12 cellular contexts compared by ENCODE assay signal in genomic region chr18:75489493-75490190, GRCh38.
DNase-seq lines count a peak whose midpoint lies in the region; ATAC-seq, FAIRE-seq and TF ChIP-seq lines count a peak whose summit lies in the region.
"Had no signal": no experiment of that assay in that cellular context is flagged by ENCODE, and none has a peak within 500 bp of the region (broad histone marks: within the 10 kb centered on the region; RNA-seq: fewer than 3 reads in every experiment).

No MANE protein-coding gene starts in this region.

- H3K27ac Mint-ChIP-seq in HFFc6 = peak overlapping the region; percentile 99
- no peak overlapping the region for H3K27ac Mint-ChIP-seq in CD8-positive, alpha-beta memory T cell

- no peaks in the 10 kb centered on the region; the same call in 1 of the 2 replicates for H3K27me3 Mint-ChIP-seq in HFFc6 (ENCODE audit: insufficient read depth)
- H3K27me3 Mint-ChIP-seq in CD8-positive, alpha-beta memory T cell = peaks cover 11 to 54% of the 10 kb centered on the region in 2 donors

- H3K4me3 Mint-ChIP-seq in HFFc6 = peak overlapping the region; percentile 73
- no peak overlapping the region for H3K4me3 Mint-ChIP-seq in CD8-positive, alpha-beta memory T cell

- peaks cover 11% of the 10 kb centered on the region; the same call in 1 of the 2 replicates for H3K36me3 Mint-ChIP-seq in HFFc6 (ENCODE audit: low read depth)
- H3K36me3 Mint-ChIP-seq in CD8-positive, alpha-beta memory T cell = no peaks in the 10 kb centered on the region

- 17% methylated on average over 13 of the region's 13 CpGs for WGBS in A549 (ENCODE audit: missing lambda C conversion rate)

- DNase-seq in A549 (ENCODE audit: low read depth in 1 of 2, low spot score in 1 of 2) (peak; percentile 31 to 86), HFFc6 (peak; percentile 97), astrocyte of the cerebellum (ENCODE audit: low read depth) (peak; percentile 78), kidney epithelial cell (ENCODE audit: low read depth) (peak; percentile 74), SHP77 (lab: John Stamatoyannopoulos, UW) (no peak)
- no peak for DNase-seq in activated CD4-positive, CD25-positive, alpha-beta regulatory T cell (lab: John Stamatoyannopoulos, UW)
- DNase-seq in CD8-positive, alpha-beta memory T cell = no peak
- DNase-seq: NCI-H774 had no signal

- peaks cover 20% of the 10 kb centered on the region for H3K4me1 ChIP-seq in A549
- no peaks in the 10 kb centered on the region for H3K4me1 ChIP-seq in CD8-positive, alpha-beta memory T cell (ENCODE audit: insufficient read depth, low read length)

- no peak; a peak in 1 of 5 replicates for TF ChIP-seq RAD21 in A549 (conservative IDR thresholded peaks at IDR 0.05 in 1 of 2, IDR thresholded peaks at IDR 0.05 in 1 of 2)

- H3K4me2 ChIP-seq in A549 = peak overlapping the region; percentile 64

- H3K36me3 ChIP-seq in kidney epithelial cell (ENCODE audit: control insufficient read depth, insufficient read depth, low read length) = no peaks in the 10 kb centered on the region
- H3K36me3 ChIP-seq in CD8-positive, alpha-beta memory T cell (ENCODE audit: insufficient read depth, low read length) = no peaks in the 10 kb centered on the region

- peak; percentile 48 to 67; a peak in 3 of 5 replicates for TF ChIP-seq EP300 in A549 (IDR thresholded peaks at IDR 0.05)

- no peak for TF ChIP-seq CTCF in A549 (IDR thresholded peaks at IDR 0.05)
- TF ChIP-seq CTCF in HFFc6 (IDR thresholded peaks at IDR 0.05) = no peak
- no peak for TF ChIP-seq CTCF in astrocyte of the cerebellum (IDR thresholded peaks at IDR 0.05; ENCODE audit: low read depth, low read length, missing control alignments)
- no peak for TF ChIP-seq CTCF in kidney epithelial cell (IDR thresholded peaks at IDR 0.05; ENCODE audit: insufficient read depth, low read length, poor library complexity, severe bottlenecking)

- peak overlapping the region; percentile 81 to 87 for H3K27ac ChIP-seq in A549
- no peak overlapping the region for H3K27ac ChIP-seq in CD8-positive, alpha-beta memory T cell (ENCODE audit: low read depth, low read length)
- H3K27ac ChIP-seq: C4-2B had no signal

- CTCF ChIA-PET in A549 (lab: Yijun Ruan, JAX) = interaction anchor here (0.8 to 1.1 kb wide), 2 partner anchors 11 to 167 kb away, joined by 3 to 6 read pairs; no protein-coding TSS in a partner anchor
- CTCF ChIA-PET in CD8-positive, alpha-beta memory T cell (lab: Charles Lee) = no interaction called here

- TF ChIP-seq POLR2A in A549 (IDR thresholded peaks at IDR 0.05; ENCODE audit: low read length) = no peak

- H3K9me3 Mint-ChIP-seq in HFFc6 = no peaks in the 10 kb centered on the region
- H3K9me3 Mint-ChIP-seq in CD8-positive, alpha-beta memory T cell = no peaks in the 10 kb centered on the region

- no peaks in the 10 kb centered on the region for H3K9me3 ChIP-seq in A549
- no peaks in the 10 kb centered on the region for H3K9me3 ChIP-seq in CD8-positive, alpha-beta memory T cell (ENCODE audit: low read length)

- in situ Hi-C loops in astrocyte of the cerebellum (cut with HindIII; ENCODE audit: low sequenced_read_pairs) = no loop called here

- peaks cover 55% of the 10 kb centered on the region for H3K4me1 Mint-ChIP-seq in HFFc6 (ENCODE audit: low read depth)
- H3K4me1 Mint-ChIP-seq in CD8-positive, alpha-beta memory T cell = no peaks in the 10 kb centered on the region

- H3K4me3 ChIP-seq in A549 (no peak overlapping the region), astrocyte of the cerebellum (ENCODE audit: low read depth, low read length) (no peak overlapping the region), kidney epithelial cell (ENCODE audit: low read depth, low read length) (no peak overlapping the region)
- no peak overlapping the region for H3K4me3 ChIP-seq in CD8-positive, alpha-beta memory T cell (ENCODE audit: low read length)

- H3K27me3 ChIP-seq in kidney epithelial cell (ENCODE audit: control insufficient read depth, insufficient read depth, low read length) = no peaks in the 10 kb centered on the region
- no peaks in the 10 kb centered on the region for H3K27me3 ChIP-seq in CD8-positive, alpha-beta memory T cell (ENCODE audit: insufficient read depth, low read length, poor library complexity, severe bottlenecking)

- POLR2A ChIA-PET in A549 (lab: Yijun Ruan, JAX) = no interaction called here
- POLR2A ChIA-PET in CD8-positive, alpha-beta memory T cell (lab: Charles Lee) = no interaction called here

- FAIRE-seq in A549 (lab: Jason Lieb, UNC) = no peak
- FAIRE-seq: colon, GM12891 had no signal

- peak; percentile 96 to 99 for ATAC-seq in A549
- ATAC-seq in HG03432 (IDR thresholded peaks at IDR 0.05; ENCODE audit: unreplicated experiment) = no peak

TF ChIP-seq in A549, 52 proteins besides CTCF, POLR2A, EP300 and RAD21:
- no peak for TF ChIP-seq KDM5A (IDR thresholded peaks at IDR 0.05)
- peak; percentile 83 for TF ChIP-seq JUNB (IDR thresholded peaks at IDR 0.05)
- TF ChIP-seq JUN (IDR thresholded peaks at IDR 0.05) = peak; percentile 36 to 53; a peak in 1 of 5 replicates
- 0 out of 4 replicates have a peak, but pooled peaks of 1 of the 2 experiments have one; percentile 10 for TF ChIP-seq CEBPB (IDR thresholded peaks at IDR 0.05)
- TF ChIP-seq GATA3 (IDR thresholded peaks at IDR 0.05; ENCODE audit: borderline replicate concordance) = peak; percentile 56; the same call in 1 of the 2 replicates
- peak; percentile 59 for TF ChIP-seq FOSL2 (IDR thresholded peaks at IDR 0.05)
- peak; percentile 80 for TF ChIP-seq FOSL2 (CRISPR knock-in tag; IDR thresholded peaks at IDR 0.05)
- TF ChIP-seq FOSB (CRISPR knock-in tag; IDR thresholded peaks at IDR 0.05) = no peak
- peak; percentile 65 for TF ChIP-seq MAFK (IDR thresholded peaks at IDR 0.05; ENCODE audit: partially characterized antibody)

Comparison
In these comparisons a context has a peak if more than half of its experiments do, and no peak if none do; other contexts are left out.
1. DNase-seq: peak in A549 (2 of 2), HFFc6 (single experiment), astrocyte of the cerebellum (single experiment) and kidney epithelial cell (single experiment); none in SHP77 (0 of 2), activated CD4-positive, CD25-positive, alpha-beta regulatory T cell (0 of 4) and CD8-positive, alpha-beta memory T cell (0 of 5).